Comparison of ENCODE assay signal across 8 cellular contexts in the genomic region with DNA sequence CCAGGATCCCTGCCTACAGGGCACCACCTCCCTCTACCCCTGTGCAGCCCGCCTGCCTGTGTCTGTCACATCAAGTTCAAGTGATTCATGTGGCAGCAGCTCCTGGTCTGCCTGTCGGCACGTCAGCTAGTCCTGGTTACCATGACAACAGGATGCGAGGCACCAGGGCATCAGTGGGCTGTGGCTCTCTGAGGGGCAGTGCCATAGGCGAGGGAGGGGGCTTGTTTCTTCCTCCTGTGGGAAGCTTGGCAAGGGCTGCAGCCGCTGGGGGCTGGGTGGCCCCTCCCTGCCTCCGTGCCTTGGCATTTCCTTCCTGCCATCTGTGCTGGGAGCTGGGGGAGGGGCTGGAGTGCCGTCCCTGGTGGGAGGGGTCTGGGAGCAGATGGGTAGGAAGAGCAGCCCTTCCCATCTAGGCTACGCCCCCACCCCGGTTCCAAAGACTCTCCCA. TPM values are rescaled to one million over a fixed set of nuclear protein-coding genes. Genes with fewer than 3 reads are reported as not detected.
DNase-seq lines count a peak whose midpoint lies in the region; ATAC-seq and TF ChIP-seq lines count a peak whose summit lies in the region.

No MANE protein-coding gene starts in this region.

- no peaks in the 10 kb centered on the region for H3K36me3 Mint-ChIP-seq in activated T-cell treated with anti-CD3 and anti-CD28 coated beads, Interleukin-2, amount 50 U/mL, for 4 hours (ENCODE audit: insufficient read depth)

- H3K4me1 ChIP-seq in mammary epithelial cell (ENCODE audit: insufficient read depth, low read length), result no peaks in the 10 kb centered on the region

- WGBS in mammary epithelial cell (ENCODE audit: low coverage, missing lambda C conversion rate), result 5% methylated on average over 6 of the region's 10 CpGs

- dilution Hi-C loops in mammary epithelial cell (cut with HindIII; ENCODE audit: low sequenced_read_pairs), result loop anchor here (5.0 to 25.0 kb wide), 2 partner anchors 103 to 117 kb away; no protein-coding TSS in a partner anchor

- H3K27ac ChIP-seq in mammary epithelial cell (ENCODE audit: insufficient read depth, low read depth, low read length), result no peak overlapping the region

- no peaks in the 10 kb centered on the region for H3K9me3 Mint-ChIP-seq in activated T-cell treated with anti-CD3 and anti-CD28 coated beads, Interleukin-2, amount 50 U/mL, for 4 hours

- H3K4me1 Mint-ChIP-seq in activated T-cell treated with anti-CD3 and anti-CD28 coated beads, Interleukin-2, amount 50 U/mL, for 4 hours (ENCODE audit: low read depth), result peaks cover 2% of the 10 kb centered on the region

- no peak for DNase-seq in activated T-cell treated with anti-CD3 and anti-CD28 coated beads, Interleukin-2, amount 50 U/mL, for 4 hours
- no peak for DNase-seq in activated T-cell treated with anti-CD3 and anti-CD28 coated beads for 4 hours
- DNase-seq in NCI-H446 (lab: John Stamatoyannopoulos, UW), result peak; percentile 98 to 99
- DNase-seq in mammary epithelial cell, result peak; percentile 25
- no peak for DNase-seq in sciatic nerve (ENCODE audit: low spot score)
- no peak for DNase-seq in midbrain (lab: John Stamatoyannopoulos, UW)

- in situ Hi-C loops in mammary epithelial cell (cut with MboI; ENCODE audit: low sequenced_read_pairs in 2 of 2), result loop anchor here in 1 of 2 donors (25.0 kb wide), 1 partner anchor 117 kb away; no protein-coding TSS in a partner anchor

- no peaks in the 10 kb centered on the region for H3K79me2 ChIP-seq in mammary epithelial cell (ENCODE audit: insufficient read depth, low read length)

- H4K20me1 ChIP-seq in mammary epithelial cell (ENCODE audit: insufficient read depth, low read length), result no peaks in the 10 kb centered on the region

- H3K4me3 Mint-ChIP-seq in activated T-cell treated with anti-CD3 and anti-CD28 coated beads, Interleukin-2, amount 50 U/mL, for 4 hours, result no peak overlapping the region

- BruUV-seq in mammary epithelial cell (replicated peaks; lab: Mats Ljungman, UMichigan), result no TSS peak

- no peak overlapping the region for H3K4me3 ChIP-seq in mammary epithelial cell (replicated peaks in 1 of 3; ENCODE audit: insufficient read depth in 1 of 3, low read depth in 2 of 3, low read length in 3 of 3)

- H3K36me3 ChIP-seq in mammary epithelial cell (ENCODE audit: insufficient read depth, low read length), result no peaks in the 10 kb centered on the region

- peak; percentile 61 to 73 for ATAC-seq in activated T-cell treated with anti-CD3 and anti-CD28 coated beads, Interleukin-2, amount 50 U/mL, for 4 hours
- peak; percentile 27 for ATAC-seq in sciatic nerve
- ATAC-seq in GM19455 (IDR thresholded peaks at IDR 0.05; ENCODE audit: unreplicated experiment), result no peak
- ATAC-seq in GM21825 (IDR thresholded peaks at IDR 0.05; ENCODE audit: unreplicated experiment), result no peak

- H3K27me3 Mint-ChIP-seq in activated T-cell treated with anti-CD3 and anti-CD28 coated beads, Interleukin-2, amount 50 U/mL, for 4 hours (ENCODE audit: low read depth), result peaks cover 42% of the 10 kb centered on the region

- no peak overlapping the region for H3K9ac ChIP-seq in mammary epithelial cell (ENCODE audit: insufficient read depth, low read length)

- H2AFZ ChIP-seq in mammary epithelial cell (ENCODE audit: low read depth, low read length), result no peak overlapping the region

- no peak overlapping the region for H3K4me2 ChIP-seq in mammary epithelial cell (ENCODE audit: insufficient read depth, low read depth, low read length)

- intact Hi-C loops in mammary epithelial cell (cut with micrococcal nuclease) (no loop called here), sciatic nerve (cut with DNase I) (no loop called here)

- TF ChIP-seq CTCF in mammary epithelial cell (conservative IDR thresholded peaks at IDR 0.05 in 1 of 2, IDR thresholded peaks at IDR 0.05 in 1 of 2; ENCODE audit: extremely low read depth in 1 of 2, insufficient read depth in 1 of 2, low read depth in 1 of 2, low read length in 2 of 2), result no peak

- CTCF ChIA-PET in mammary epithelial cell (lab: Charles Lee; ENCODE audit: low non-redundant PET), result no interaction called here

- H3K27me3 ChIP-seq in mammary epithelial cell (ENCODE audit: insufficient read depth, low read length), result no peaks in the 10 kb centered on the region

- no peaks in the 10 kb centered on the region for H3K9me3 ChIP-seq in mammary epithelial cell (replicated peaks; ENCODE audit: insufficient read depth, low read length)

RNA-seq across cellular contexts. Expression of a gene that starts 43.1 kb away (rescaled TPM):
- total RNA-seq in activated T-cell treated with anti-CD3 and anti-CD28 coated beads, Interleukin-2, amount 50 U/mL, for 4 hours, result under 1 TPM in 2 of 3 donors, not detected in 1; 0.20 to 0.22 TPM
- under 1 TPM; 0.28 to 0.67 TPM for total RNA-seq in mammary epithelial cell
- not detected for polyA plus RNA-seq in mammary epithelial cell
- polyA minus RNA-seq in mammary epithelial cell, result not detected
- 1.7 TPM for total RNA-seq in sciatic nerve

Comparison
In these comparisons a context has a peak if more than half of its experiments do, and no peak if none do; other contexts are left out.
1. ATAC-seq: peak in activated T-cell treated with anti-CD3 and anti-CD28 coated beads, Interleukin-2, amount 50 U/mL, for 4 hours (2 of 2) and sciatic nerve (single experiment); none in GM19455 (single experiment) and GM21825 (single experiment).
2. DNase-seq: peak in NCI-H446 (2 of 2) and mammary epithelial cell (single experiment); none in activated T-cell treated with anti-CD3 and anti-CD28 coated beads, Interleukin-2, amount 50 U/mL, for 4 hours (single experiment), activated T-cell treated with anti-CD3 and anti-CD28 coated beads for 4 hours (single experiment), sciatic nerve (single experiment) and midbrain (single experiment).